Comparison of ENCODE assay signal across 8 cellular contexts in genomic region chr7:135979674-135980660, GRCh38. TPM values are rescaled to one million over a fixed set of nuclear protein-coding genes. Genes with fewer than 3 reads are reported as not detected.
A peak's percentile ranks its signal among the peaks of the same experiment; 100 is the strongest.
DNase-seq lines count a peak whose midpoint lies in the region; ATAC-seq, FAIRE-seq and TF ChIP-seq lines count a peak whose summit lies in the region.

No MANE protein-coding gene starts in this region.

- peak overlapping the region; percentile 21; the same call in 1 of the 3 replicates for H2BK15ac ChIP-seq in IMR-90 (ENCODE audit: low read depth, low read length)

- H3K79me1 ChIP-seq in IMR-90 (ENCODE audit: low read depth in 1 of 2, low read length in 2 of 2) = peaks cover 0 to 16% of the 10 kb centered on the region in 2 experiments; a peak in 2 of 4 replicates

- BruUV-seq in IMR-90 (replicated peaks; lab: Mats Ljungman, UMichigan) = no TSS peak

- no peak overlapping the region for H3K27ac ChIP-seq in IMR-90 (ENCODE audit: insufficient read depth, low read length)
- H3K27ac ChIP-seq in colonic mucosa = peak overlapping the region; percentile 45
- peak overlapping the region; percentile 38 to 60 (median 50) for H3K27ac ChIP-seq in gastrocnemius medialis

- no peaks in the 10 kb centered on the region for H3K9me1 ChIP-seq in IMR-90 (ENCODE audit: insufficient read depth, low read length)

- H4K91ac ChIP-seq in IMR-90 (ENCODE audit: insufficient read depth, low read depth, low read length) = no peak overlapping the region

- H2BK20ac ChIP-seq in IMR-90 (ENCODE audit: low read depth, low read length) = peak overlapping the region; percentile 43; the same call in 1 of the 2 replicates

- no peak overlapping the region for H3K4me3 ChIP-seq in IMR-90 (ENCODE audit: insufficient read depth, low read depth, low read length)
- H3K4me3 ChIP-seq in colonic mucosa = no peak overlapping the region
- peak overlapping the region in 1 of 4 donors; percentile 8 for H3K4me3 ChIP-seq in gastrocnemius medialis

- CTCF ChIA-PET in IMR-90 (lab: Yijun Ruan, JAX) = no interaction called here

- H3K4me2 ChIP-seq in IMR-90 (ENCODE audit: low read depth, low read length) = peak overlapping the region; percentile 48; the same call in 1 of the 2 replicates

- peak overlapping the region; percentile 70 for H2BK5ac ChIP-seq in IMR-90 (ENCODE audit: low read depth, low read length, poor library complexity, severe bottlenecking)

- FAIRE-seq in frontal cortex (lab: Jason Lieb, UNC) = no peak

- H4K20me1 ChIP-seq in IMR-90 (ENCODE audit: insufficient read depth, low read length) = peaks cover 11% of the 10 kb centered on the region; the same call in 1 of the 2 replicates

- H4K8ac ChIP-seq in IMR-90 (ENCODE audit: low read depth in 2 of 2, low read length in 2 of 2) = peak overlapping the region in 1 of 2 experiments; percentile 11; a peak in 3 of 4 replicates

- ATAC-seq in GM18868 (IDR thresholded peaks at IDR 0.05; ENCODE audit: unreplicated experiment) = peak; percentile 44
- ATAC-seq in IMR-90 (ENCODE audit: low read depth) = no peak
- ATAC-seq in gastrocnemius medialis = no peak
- ATAC-seq in GM18517 (IDR thresholded peaks at IDR 0.05; ENCODE audit: unreplicated experiment) = no peak

- intact Hi-C loops in IMR-90 (cut with micrococcal nuclease) = loop anchor here (10.0 kb wide), 1 partner anchor 305 kb away; no protein-coding TSS in a partner anchor
- intact Hi-C loops in colonic mucosa (cut with DNase I) = loop anchor here (10.0 kb wide), 1 partner anchor 315 kb away; the partner anchor contains the start of gene STMP1
- intact Hi-C loops in gastrocnemius medialis (cut with DNase I; ENCODE audit: low total_unique reads) = loop anchor here (5.0 to 10.0 kb wide), 4 partner anchors 57 to 835 kb away; partner anchors contain the start of gene TMEM140

- H2AFZ ChIP-seq in IMR-90 (replicated peaks; ENCODE audit: low read length, poor library complexity) = no peak overlapping the region

- no peak overlapping the region; the same call in 1 of the 2 replicates for H3K4ac ChIP-seq in IMR-90 (ENCODE audit: low read depth, low read length)

- H2AK9ac ChIP-seq in IMR-90 (replicated peaks; ENCODE audit: low read depth, low read length, poor library complexity) = no peak overlapping the region

- peak overlapping the region; percentile 7; the same call in 1 of the 2 replicates for H2BK120ac ChIP-seq in IMR-90 (ENCODE audit: low read depth, low read length)

- H3K23ac ChIP-seq in IMR-90 (ENCODE audit: low read depth, low read length) = no peak overlapping the region; the same call in 1 of the 2 replicates

- H3K27me3 ChIP-seq in IMR-90 (ENCODE audit: control insufficient read depth, insufficient read depth, low read length) (no peaks in the 10 kb centered on the region), colonic mucosa (no peaks in the 10 kb centered on the region), gastrocnemius medialis (no peaks in the 10 kb centered on the region)

- no peak overlapping the region; the same call in 1 of the 2 replicates for H4K5ac ChIP-seq in IMR-90 (ENCODE audit: low read depth, low read length)

- TF ChIP-seq CTCF in IMR-90 (conservative IDR thresholded peaks at IDR 0.05; ENCODE audit: low read depth, low read length) (no peak), colonic mucosa (IDR thresholded peaks at IDR 0.05) (no peak), gastrocnemius medialis (IDR thresholded peaks at IDR 0.05 in 4 of 5, conservative IDR thresholded peaks at IDR 0.05 in 1 of 5) (no peak)

- H2AK5ac ChIP-seq in IMR-90 (ENCODE audit: low read depth, low read length) = no peak overlapping the region

- peak overlapping the region; percentile 0; the same call in 1 of the 2 replicates for H3K18ac ChIP-seq in IMR-90 (ENCODE audit: low read depth, low read length)

- in situ Hi-C loops in IMR-90 (cut with MboI; ENCODE audit: low sequenced_read_pairs) = no loop called here
- in situ Hi-C loops in gastrocnemius medialis (cut with MboI; ENCODE audit: low sequenced_read_pairs in 4 of 4) = loop anchor here in 1 of 4 donors (10.0 kb wide), 1 partner anchor 315 kb away; the partner anchor contains the start of gene STMP1

- no peaks in the 10 kb centered on the region for H3K9me3 ChIP-seq in IMR-90 (ENCODE audit: control insufficient read depth, insufficient read depth, low read length)
- H3K9me3 ChIP-seq in colonic mucosa = no peaks in the 10 kb centered on the region
- no peaks in the 10 kb centered on the region for H3K9me3 ChIP-seq in gastrocnemius medialis

- H3K56ac ChIP-seq in IMR-90 (ENCODE audit: extremely low read depth, insufficient read depth, low read length) = no peak overlapping the region

- POLR2A ChIA-PET in IMR-90 (lab: Charles Lee; ENCODE audit: unreplicated experiment) = no interaction called here

- WGBS in IMR-90 (ENCODE audit: extremely low coverage in 2 of 2, insufficient read length in 1 of 2), 2 experiments = no CpG with 5 or more reads among the region's 2 CpGs

- TF ChIP-seq POLR2A in IMR-90 (IDR thresholded peaks at IDR 0.05; ENCODE audit: low read depth, low read length) (no peak), gastrocnemius medialis (IDR thresholded peaks at IDR 0.05) (no peak)

- H3K14ac ChIP-seq in IMR-90 (replicated peaks; ENCODE audit: low read depth, low read length) = peak overlapping the region; percentile 67

- DNase-seq in IMR-90 (peak; percentile 63), colonic mucosa (no peak), gastrocnemius medialis (no peak), frontal cortex (ENCODE audit: low spot score in 2 of 2) (no peak), DMS 273 (lab: John Stamatoyannopoulos, UW; ENCODE audit: unreplicated experiment) (no peak)
- DNase-seq in stimulated activated CD4-positive, alpha-beta T cell treated with anti-CD3 and anti-CD28 coated beads, Interleukin-1b, Interleukin-23, amount 100 ng/mL, for 48 hours = no peak

- H3K4me1 ChIP-seq in IMR-90 (ENCODE audit: control insufficient read depth, insufficient read depth, low read length) = 0 out of 2 replicates have a peak, but pooled peaks cover 1% of the 10 kb centered on the region
- H3K4me1 ChIP-seq in colonic mucosa = no peaks in the 10 kb centered on the region
- peaks cover 16% of the 10 kb centered on the region in 2 donors for H3K4me1 ChIP-seq in gastrocnemius medialis

- no peak for TF ChIP-seq RAD21 in IMR-90 (IDR thresholded peaks at IDR 0.05; ENCODE audit: low read length)

- dilution Hi-C loops in IMR-90 (cut with HindIII; ENCODE audit: low sequenced_read_pairs, unreplicated experiment) = no loop called here

- no peaks in the 10 kb centered on the region for H3K36me3 ChIP-seq in IMR-90 (ENCODE audit: control insufficient read depth, insufficient read depth, low read length)
- H3K36me3 ChIP-seq in colonic mucosa = no peaks in the 10 kb centered on the region
- no peaks in the 10 kb centered on the region for H3K36me3 ChIP-seq in gastrocnemius medialis

- H3K9ac ChIP-seq in IMR-90 (ENCODE audit: low read depth, low read length) (no peak overlapping the region), colonic mucosa (ENCODE audit: low read depth in 2 of 2, low read length in 2 of 2) (no peak overlapping the region)

TF ChIP-seq in IMR-90, 13 proteins besides CTCF, POLR2A, EP300 and RAD21:
- TF ChIP-seq NFE2L2 (IDR thresholded peaks at IDR 0.05; ENCODE audit: low read depth, low read length) (no peak), FOS (IDR thresholded peaks at IDR 0.05; ENCODE audit: low read depth, low read length) (no peak), MAFK (IDR thresholded peaks at IDR 0.05; ENCODE audit: low read depth, low read length) (no peak), MAZ (IDR thresholded peaks at IDR 0.05; ENCODE audit: borderline replicate concordance, low read depth, low read length) (no peak)
- TF ChIP-seq, protein P1, sequence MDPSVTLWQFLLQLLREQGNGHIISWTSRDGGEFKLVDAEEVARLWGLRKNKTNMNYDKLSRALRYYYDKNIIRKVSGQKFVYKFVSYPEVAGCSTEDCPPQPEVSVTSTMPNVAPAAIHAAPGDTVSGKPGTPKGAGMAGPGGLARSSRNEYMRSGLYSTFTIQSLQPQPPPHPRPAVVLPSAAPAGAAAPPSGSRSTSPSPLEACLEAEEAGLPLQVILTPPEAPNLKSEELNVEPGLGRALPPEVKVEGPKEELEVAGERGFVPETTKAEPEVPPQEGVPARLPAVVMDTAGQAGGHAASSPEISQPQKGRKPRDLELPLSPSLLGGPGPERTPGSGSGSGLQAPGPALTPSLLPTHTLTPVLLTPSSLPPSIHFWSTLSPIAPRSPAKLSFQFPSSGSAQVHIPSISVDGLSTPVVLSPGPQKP (IDR thresholded peaks at IDR 0.05; ENCODE audit: borderline replicate concordance, low read depth, low read length) = no peak

RNA-seq across cellular contexts. Expression of gene MTPN, which starts 2.8 kb away (rescaled TPM):
- total RNA-seq in IMR-90 (2012; rRNA removed) = 58.8 and 107 TPM in 2 replicates
- polyA plus RNA-seq in IMR-90 (2012; rRNA removed) = 89.6 and 94.4 TPM in 2 replicates
- 13.3 and 19.2 TPM in 2 replicates for polyA plus RNA-seq in IMR-90 (2012; cell fraction: cytosol; rRNA removed)
- 2.9 and 20.3 TPM in 2 replicates for polyA plus RNA-seq in IMR-90 (2012; cell fraction: nucleus; rRNA removed; ENCODE audit: low replicate concordance)
- 100 to 1,000 TPM; 101 to 109 TPM for total RNA-seq in colonic mucosa
- 10 to 100 TPM; 48.5 to 94.2 (median 58.7) TPM for total RNA-seq in gastrocnemius medialis
- total RNA-seq in frontal cortex = 170 TPM
